Comparison of ENCODE assay signal across 11 cellular contexts in genomic region chr2:112150447-112150846, GRCh38. TPM values are rescaled to one million over a fixed set of nuclear protein-coding genes. Genes with fewer than 3 reads are reported as not detected.
DNase-seq lines count a peak whose midpoint lies in the region; ATAC-seq and TF ChIP-seq lines count a peak whose summit lies in the region.
"Had no signal": no experiment of that assay in that cellular context is flagged by ENCODE, and none has a peak within 500 bp of the region (broad histone marks: within the 10 kb centered on the region; RNA-seq: fewer than 3 reads in every experiment).

No MANE protein-coding gene starts in this region.

- H3K9me3 Mint-ChIP-seq in activated naive CD4-positive, alpha-beta T cell treated with anti-CD3 and anti-CD28 coated beads, Interleukin-2, amount 10 ng/mL, durations not matched to agents 7 days and 5 days = no peaks in the 10 kb centered on the region
- no peaks in the 10 kb centered on the region for H3K9me3 Mint-ChIP-seq in activated CD8-positive, alpha-beta T cell treated with anti-CD3 and anti-CD28 coated beads, Interleukin-2, amount 10 ng/mL, durations not matched to agents 7 days and 5 days (ENCODE audit: insufficient read depth)

- TF ChIP-seq EP300 in SK-N-SH (IDR thresholded peaks at IDR 0.05; ENCODE audit: borderline replicate concordance in 1 of 2, low read depth in 1 of 2, low read length in 1 of 2) = no peak; a peak in 1 of 4 replicates

- POLR2A ChIA-PET in SK-N-SH (lab: Yijun Ruan, JAX) = no interaction called here
- POLR2A ChIA-PET in activated CD8-positive, alpha-beta T cell treated with anti-CD3 and anti-CD28 coated beads, Interleukin-2, amount 10 ng/mL, durations not matched to agents 7 days and 5 days (lab: Charles Lee) = no interaction called here

- H3K9me3 ChIP-seq in SK-N-SH (no peaks in the 10 kb centered on the region), esophagus squamous epithelium (no peaks in the 10 kb centered on the region)
- H3K9me3 ChIP-seq: thoracic aorta had no signal

- H3K4me1 Mint-ChIP-seq in activated naive CD4-positive, alpha-beta T cell treated with anti-CD3 and anti-CD28 coated beads, Interleukin-2, amount 10 ng/mL, durations not matched to agents 7 days and 5 days = peaks cover 15% of the 10 kb centered on the region
- peaks cover 14% of the 10 kb centered on the region for H3K4me1 Mint-ChIP-seq in activated CD8-positive, alpha-beta T cell treated with anti-CD3 and anti-CD28 coated beads, Interleukin-2, amount 10 ng/mL, durations not matched to agents 7 days and 5 days (ENCODE audit: low read depth)

- TF ChIP-seq CTCF in SK-N-SH (IDR thresholded peaks at IDR 0.05) (no peak), fibroblast of the aortic adventitia (IDR thresholded peaks at IDR 0.05; ENCODE audit: insufficient read depth, low read length) (no peak), esophagus squamous epithelium (IDR thresholded peaks at IDR 0.05) (no peak)

- peak overlapping the region; percentile 12; the same call in 1 of the 2 replicates for H3K4me2 ChIP-seq in SK-N-SH

- in situ Hi-C loops in Caki2 (cut with HindIII; ENCODE audit: low pct_unique_long_range_greater_than_20kb, low sequenced_read_pairs) = no loop called here

- no peaks in the 10 kb centered on the region for H3K36me3 Mint-ChIP-seq in activated naive CD4-positive, alpha-beta T cell treated with anti-CD3 and anti-CD28 coated beads, Interleukin-2, amount 10 ng/mL, durations not matched to agents 7 days and 5 days
- H3K36me3 Mint-ChIP-seq in activated CD8-positive, alpha-beta T cell treated with anti-CD3 and anti-CD28 coated beads, Interleukin-2, amount 10 ng/mL, durations not matched to agents 7 days and 5 days (ENCODE audit: low read depth) = no peaks in the 10 kb centered on the region

- no peak for TF ChIP-seq RAD21 in SK-N-SH (IDR thresholded peaks at IDR 0.05; ENCODE audit: low read length)

- H3K27me3 ChIP-seq in SK-N-SH (ENCODE audit: insufficient read depth) (no peaks in the 10 kb centered on the region), esophagus squamous epithelium (no peaks in the 10 kb centered on the region)

- WGBS in SK-N-SH (ENCODE audit: low lambda C conversion rate) = 41% methylated on average over 5 of the region's 5 CpGs
- 51 to 64% methylated on average over 3 to 5 of the region's 5 CpGs for WGBS in esophagus squamous epithelium, 2 donors

- no peak for TF ChIP-seq POLR2A in esophagus squamous epithelium (IDR thresholded peaks at IDR 0.05)

- peaks cover 6% of the 10 kb centered on the region in 2 experiments; a peak in 2 of 4 replicates for H3K4me1 ChIP-seq in SK-N-SH (ENCODE audit: control insufficient read depth in 1 of 2, insufficient read depth in 2 of 2, low read depth in 1 of 2, low read length in 1 of 2)
- H3K4me1 ChIP-seq in esophagus squamous epithelium = peaks cover 0 to 3% (median 0%) of the 10 kb centered on the region in 3 donors

- no peaks in the 10 kb centered on the region for H4K20me1 ChIP-seq in SK-N-SH (ENCODE audit: insufficient read depth)

- H3K9ac ChIP-seq in SK-N-SH = peak overlapping the region; percentile 11

- no peaks in the 10 kb centered on the region for H3K79me2 ChIP-seq in SK-N-SH (ENCODE audit: insufficient read depth)

- H3K27ac Mint-ChIP-seq in activated naive CD4-positive, alpha-beta T cell treated with anti-CD3 and anti-CD28 coated beads, Interleukin-2, amount 10 ng/mL, durations not matched to agents 7 days and 5 days = no peak overlapping the region
- H3K27ac Mint-ChIP-seq in activated CD8-positive, alpha-beta T cell treated with anti-CD3 and anti-CD28 coated beads, Interleukin-2, amount 10 ng/mL, durations not matched to agents 7 days and 5 days = no peak overlapping the region

- no peaks in the 10 kb centered on the region for H3K9me2 ChIP-seq in SK-N-SH

- H3K27me3 Mint-ChIP-seq in activated naive CD4-positive, alpha-beta T cell treated with anti-CD3 and anti-CD28 coated beads, Interleukin-2, amount 10 ng/mL, durations not matched to agents 7 days and 5 days = peaks cover 33% of the 10 kb centered on the region
- peaks cover 14% of the 10 kb centered on the region for H3K27me3 Mint-ChIP-seq in activated CD8-positive, alpha-beta T cell treated with anti-CD3 and anti-CD28 coated beads, Interleukin-2, amount 10 ng/mL, durations not matched to agents 7 days and 5 days (ENCODE audit: low read depth)

- intact Hi-C loops in posterior vena cava (cut with DNase I) = no loop called here
- intact Hi-C loops in esophagus squamous epithelium (cut with DNase I) = no loop called here

- H3K4me3 Mint-ChIP-seq in activated naive CD4-positive, alpha-beta T cell treated with anti-CD3 and anti-CD28 coated beads, Interleukin-2, amount 10 ng/mL, durations not matched to agents 7 days and 5 days = no peak overlapping the region
- H3K4me3 Mint-ChIP-seq in activated CD8-positive, alpha-beta T cell treated with anti-CD3 and anti-CD28 coated beads, Interleukin-2, amount 10 ng/mL, durations not matched to agents 7 days and 5 days = no peak overlapping the region

- CTCF ChIA-PET in SK-N-SH (lab: Yijun Ruan, JAX) = no interaction called here
- CTCF ChIA-PET in activated naive CD4-positive, alpha-beta T cell treated with anti-CD3 and anti-CD28 coated beads, Interleukin-2, amount 10 ng/mL, durations not matched to agents 7 days and 5 days (lab: Charles Lee) = interaction anchor here (0.9 kb wide), 1 partner anchor 16 kb away, joined by 3 read pairs; no protein-coding TSS in a partner anchor
- CTCF ChIA-PET in activated CD8-positive, alpha-beta T cell treated with anti-CD3 and anti-CD28 coated beads, Interleukin-2, amount 10 ng/mL, durations not matched to agents 7 days and 5 days (lab: Charles Lee) = no interaction called here

- ATAC-seq in activated CD8-positive, alpha-beta T cell treated with anti-CD3 and anti-CD28 coated beads, Interleukin-2, amount 10 ng/mL, durations not matched to agents 7 days and 5 days = no peak

- H3K4me3 ChIP-seq in SK-N-SH (ENCODE audit: low read depth in 2 of 2, low read length in 1 of 2) (no peak overlapping the region), fibroblast of the aortic adventitia (ENCODE audit: low read depth, low read length) (no peak overlapping the region), esophagus squamous epithelium (no peak overlapping the region)
- H3K4me3 ChIP-seq: thoracic aorta had no signal

- H3K36me3 ChIP-seq in SK-N-SH (replicated peaks in 1 of 2; ENCODE audit: control insufficient read depth in 1 of 2, insufficient read depth in 2 of 2, low read length in 1 of 2) (no peaks in the 10 kb centered on the region), esophagus squamous epithelium (no peaks in the 10 kb centered on the region)
- H3K36me3 ChIP-seq: thoracic aorta had no signal

- H3K27ac ChIP-seq in SK-N-SH (ENCODE audit: low read depth in 2 of 2, low read length in 1 of 2) (peak overlapping the region in 1 of 2 experiments; percentile 73; a peak in 3 of 4 replicates), esophagus squamous epithelium (peak overlapping the region in 2 of 4 donors; percentile 33 to 45)
- H3K27ac ChIP-seq: thoracic aorta had no signal

- H3F3A ChIP-seq in SK-N-SH (replicated peaks; ENCODE audit: insufficient read depth) = peaks cover 3% of the 10 kb centered on the region

- DNase-seq in Caki2 (ENCODE audit: low read depth) = peak; percentile 62
- DNase-seq in SK-N-SH = no peak
- peak; percentile 93 for DNase-seq in fibroblast of the aortic adventitia (ENCODE audit: low read depth)
- DNase-seq in posterior vena cava (ENCODE audit: low spot score) = peak; percentile 83
- no peak for DNase-seq in NCI-H1417 (lab: John Stamatoyannopoulos, UW)
- no peak for DNase-seq in activated naive CD4-positive, alpha-beta T cell treated with anti-CD3 and anti-CD28 coated beads, Interleukin-2, amount 10 ng/mL, durations not matched to agents 7 days and 5 days
- no peak for DNase-seq in esophagus squamous epithelium (lab: John Stamatoyannopoulos, UW)
- DNase-seq in activated CD8-positive, alpha-beta T cell treated with anti-CD3 and anti-CD28 coated beads, Interleukin-2, amount 10 ng/mL, durations not matched to agents 7 days and 5 days = no peak
- DNase-seq: NCI-H1436, small intestine had no signal

- H2AFZ ChIP-seq in SK-N-SH (ENCODE audit: low read depth) = peak overlapping the region; percentile 56; the same call in 1 of the 2 replicates

TF ChIP-seq in SK-N-SH, 30 proteins besides CTCF, POLR2A, EP300 and RAD21 (continues in another document):
- TF ChIP-seq MXI1 (IDR thresholded peaks at IDR 0.05; ENCODE audit: low read depth, low read length) = no peak
- TF ChIP-seq JUND (IDR thresholded peaks at IDR 0.05) = 0 out of 2 replicates have a peak, but pooled peaks have one; percentile 31
- TF ChIP-seq MAX (IDR thresholded peaks at IDR 0.05; ENCODE audit: low read depth) = peak; percentile 99
- no peak for TF ChIP-seq FOXJ3 (CRISPR knock-in tag; IDR thresholded peaks at IDR 0.05)
- no peak for TF ChIP-seq TAF1 (IDR thresholded peaks at IDR 0.05; ENCODE audit: borderline replicate concordance, low read depth, low read length)
- TF ChIP-seq CHD2 (IDR thresholded peaks at IDR 0.05; ENCODE audit: low read length, partially characterized antibody) = no peak
- 0 out of 2 replicates have a peak, but pooled peaks have one; percentile 36 for TF ChIP-seq ELF1 (IDR thresholded peaks at IDR 0.05)
- TF ChIP-seq PBX3 (IDR thresholded peaks at IDR 0.05) = peak; percentile 46
- TF ChIP-seq NFIC (IDR thresholded peaks at IDR 0.05; ENCODE audit: borderline replicate concordance) = peak; percentile 70

RNA-seq across cellular contexts. Expression of gene FBLN7, which starts 12.3 kb away (rescaled TPM):
- total RNA-seq in Caki2 (2014; rRNA removed; shearing (Covaris generic); ENCODE audit: low replicate concordance) = 8.1 and 13.6 TPM in 2 replicates
- 1.8 and 4.4 TPM in 2 replicates for polyA plus RNA-seq in SK-N-SH (2012; rRNA removed)
- 3.4 and 5.2 TPM in 2 replicates for polyA plus RNA-seq in SK-N-SH (2012; cell fraction: cytosol; rRNA removed)
- polyA plus RNA-seq in SK-N-SH (2012; cell fraction: nucleus; rRNA removed) = 4.5 and 6.6 TPM in 2 replicates
- total RNA-seq in fibroblast of the aortic adventitia (ENCODE audit: low replicate concordance) = 3.2 and 7.8 TPM in 2 replicates
- total RNA-seq in posterior vena cava = 10 to 100 TPM; 14.6 to 15.4 TPM
- 1 to 10 TPM in 3 of 4 donors, not detected in 1; 1.1 to 2.9 (median 2.5) TPM for total RNA-seq in esophagus squamous epithelium
- under 1 TPM; 0.58 to 0.91 TPM for total RNA-seq in activated CD8-positive, alpha-beta T cell treated with anti-CD3 and anti-CD28 coated beads, Interleukin-2, amount 10 ng/mL, durations not matched to agents 7 days and 5 days

Comparison
In these comparisons a context has a peak if more than half of its experiments do, and no peak if none do; other contexts are left out.
1. DNase-seq: peak in Caki2 (single experiment), fibroblast of the aortic adventitia (single experiment) and posterior vena cava (single experiment); none in SK-N-SH (single experiment), NCI-H1417 (0 of 3), activated naive CD4-positive, alpha-beta T cell treated with anti-CD3 and anti-CD28 coated beads, Interleukin-2, amount 10 ng/mL, durations not matched to agents 7 days and 5 days (single experiment), esophagus squamous epithelium (single experiment) and activated CD8-positive, alpha-beta T cell treated with anti-CD3 and anti-CD28 coated beads, Interleukin-2, amount 10 ng/mL, durations not matched to agents 7 days and 5 days (single experiment).